ENCODE assay signal across 3 cellular contexts in the genomic region with DNA sequence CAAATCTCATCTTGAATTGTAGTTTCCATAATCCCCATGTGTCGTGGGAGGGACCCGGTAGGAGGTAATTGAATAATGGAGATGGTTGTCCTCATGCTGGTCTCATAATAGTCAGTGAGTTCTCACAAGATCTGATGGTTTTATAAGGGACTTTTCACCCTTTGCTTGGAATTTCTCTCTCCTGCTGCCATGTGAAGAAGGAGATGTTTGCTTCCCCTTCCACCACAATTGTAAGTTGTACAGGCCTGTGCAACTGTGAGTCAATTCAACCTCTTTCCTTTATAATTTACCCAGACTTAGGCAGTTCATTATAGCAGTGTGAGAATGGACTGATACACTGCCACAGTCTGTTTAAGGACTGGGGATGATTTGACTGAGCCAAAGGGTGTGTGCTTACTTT.
"Had no signal": no experiment of that assay in that cellular context is flagged by ENCODE, and none has a peak within 500 bp of the region (broad histone marks: within the 10 kb centered on the region; RNA-seq: fewer than 3 reads in every experiment).

No MANE protein-coding gene starts in this region.

- DNase-seq: GDM1, GF-D8 had no signal

- H3K4me3 ChIP-seq: GM12878 had no signal
